In genomic region chrX:24498975-24499374, GRCh38 we compare ENCODE assay signal across 8 cellular contexts. TPM values are rescaled to one million over a fixed set of nuclear protein-coding genes. Genes with fewer than 3 reads are reported as not detected.
DNase-seq lines count a peak whose midpoint lies in the region; ATAC-seq and TF ChIP-seq lines count a peak whose summit lies in the region.

No MANE protein-coding gene starts in this region.

- H3K9ac ChIP-seq in neural cell (ENCODE audit: low read length) = no peak overlapping the region

- intact Hi-C loops in Calu3 (cut with micrococcal nuclease; ENCODE audit: unreplicated experiment) = loop anchor here (1.0 to 2.0 kb wide), 2 partner anchors 103 to 240 kb away; no protein-coding TSS in a partner anchor

- TF ChIP-seq EP300 in neural cell (conservative IDR thresholded peaks at IDR 0.05; ENCODE audit: poor library complexity, severe bottlenecking) = no peak

- peak; percentile 75 for ATAC-seq in GM18511 (IDR thresholded peaks at IDR 0.05; ENCODE audit: unreplicated experiment)
- ATAC-seq in central memory CD8-positive, alpha-beta T cell (replicated peaks; ENCODE audit: extremely low read depth, poor library complexity, severe bottlenecking) = peak; percentile 95

- H3K4me2 ChIP-seq in neural cell (ENCODE audit: low read length) = no peak overlapping the region

- H3K9me3 Mint-ChIP-seq in central memory CD8-positive, alpha-beta T cell = no peaks in the 10 kb centered on the region
- H3K9me3 Mint-ChIP-seq in Calu3 (ENCODE audit: low read depth, unreplicated experiment) = no peaks in the 10 kb centered on the region

- peak overlapping the region; percentile 62 for H3K27ac Mint-ChIP-seq in central memory CD8-positive, alpha-beta T cell (ENCODE audit: low read depth)
- no peak overlapping the region for H3K27ac Mint-ChIP-seq in Calu3 (ENCODE audit: unreplicated experiment)

- no peak overlapping the region for H2AFZ ChIP-seq in neural cell (ENCODE audit: low read depth, low read length)

- H3F3A ChIP-seq in neural cell (ENCODE audit: insufficient read depth, low read length, poor library complexity, severe bottlenecking) = no peaks in the 10 kb centered on the region

- H3K36me3 ChIP-seq in BE2C (no peaks in the 10 kb centered on the region), neural cell (ENCODE audit: insufficient read depth, low read length) (no peaks in the 10 kb centered on the region)

- H4K20me1 ChIP-seq in neural cell (ENCODE audit: insufficient read depth) = no peaks in the 10 kb centered on the region

- no peaks in the 10 kb centered on the region for H3K27me3 ChIP-seq in BE2C
- H3K27me3 ChIP-seq in neural cell (ENCODE audit: insufficient read depth, low read depth, low read length) = no peaks in the 10 kb centered on the region

- H3K4me1 Mint-ChIP-seq in central memory CD8-positive, alpha-beta T cell = peaks cover 7% of the 10 kb centered on the region
- peaks cover 4% of the 10 kb centered on the region for H3K4me1 Mint-ChIP-seq in Calu3 (ENCODE audit: low read depth, unreplicated experiment)

- H3K27ac ChIP-seq in neural cell (ENCODE audit: low read length) = no peak overlapping the region
- no peak overlapping the region for H3K27ac ChIP-seq in caudate nucleus (ENCODE audit: low read depth, low read length)

- H3K4me3 Mint-ChIP-seq in central memory CD8-positive, alpha-beta T cell = peak overlapping the region; percentile 18
- H3K4me3 Mint-ChIP-seq in Calu3 (ENCODE audit: low read depth, unreplicated experiment) = no peak overlapping the region

- H3K27me3 Mint-ChIP-seq in central memory CD8-positive, alpha-beta T cell = no peaks in the 10 kb centered on the region
- no peaks in the 10 kb centered on the region for H3K27me3 Mint-ChIP-seq in Calu3 (ENCODE audit: unreplicated experiment)

- H3K36me3 Mint-ChIP-seq in central memory CD8-positive, alpha-beta T cell (ENCODE audit: insufficient read depth) = peaks cover 12% of the 10 kb centered on the region
- H3K36me3 Mint-ChIP-seq in Calu3 (ENCODE audit: insufficient read depth, unreplicated experiment) = no peaks in the 10 kb centered on the region

- DNase-seq in BE2C = no peak
- peak; percentile 33 for DNase-seq in NCI-H1694 treated with DMSO at 0.1 percent for 48 hours (lab: John Stamatoyannopoulos, UW)
- DNase-seq in central memory CD8-positive, alpha-beta T cell (ENCODE audit: low spot score in 2 of 2) = no peak
- DNase-seq in Calu3 = no peak
- no peak for DNase-seq in GM19240 (ENCODE audit: insufficient read length, low spot score)
- DNase-seq in caudate nucleus (lab: John Stamatoyannopoulos, UW) = no peak

- no TSS peak for BruUV-seq in Calu3 (replicated peaks; lab: Mats Ljungman, UMichigan)

- H3K4me3 ChIP-seq in BE2C (ENCODE audit: low read depth, low read length) (no peak overlapping the region), neural cell (ENCODE audit: low read length) (no peak overlapping the region)

- CTCF ChIA-PET in Calu3 (lab: Charles Lee) = interaction anchor here (1.0 to 3.5 kb wide), 5 partner anchors 34 to 239 kb away, joined by 4 to 57 read pairs (median 5); partner anchors contain the start of gene PDK3

- no peaks in the 10 kb centered on the region for H3K79me2 ChIP-seq in neural cell (replicated peaks; ENCODE audit: insufficient read depth, low read length)

- no peaks in the 10 kb centered on the region; the same call in 1 of the 2 replicates for H3K4me1 ChIP-seq in BE2C

- peak; percentile 60 for TF ChIP-seq RAD21 in neural cell (conservative IDR thresholded peaks at IDR 0.05)

- H3K9me3 ChIP-seq in BE2C (no peaks in the 10 kb centered on the region), neural cell (ENCODE audit: low read length) (no peaks in the 10 kb centered on the region)

- TF ChIP-seq CTCF in BE2C (IDR thresholded peaks at IDR 0.05; ENCODE audit: low read depth, low read length) = peak; percentile 46; the same call in 1 of the 2 replicates
- TF ChIP-seq CTCF in neural cell (IDR thresholded peaks at IDR 0.05; ENCODE audit: poor library complexity, severe bottlenecking) = peak; percentile 60
- no peak for TF ChIP-seq CTCF in Calu3 (IDR thresholded peaks at IDR 0.05; ENCODE audit: unreplicated experiment)

- H3K9me2 ChIP-seq in neural cell (ENCODE audit: insufficient read depth, low read length) = no peaks in the 10 kb centered on the region

TF ChIP-seq in neural cell, 6 proteins besides CTCF, POLR2A, EP300 and RAD21:
- peak; percentile 71 for TF ChIP-seq SMC3 (conservative IDR thresholded peaks at IDR 0.05; ENCODE audit: poor library complexity)
- TF ChIP-seq POLR2AphosphoS5 (IDR thresholded peaks at IDR 0.05) = no peak

RNA-seq across cellular contexts. Expression of gene PDK3, which starts 33.9 kb away (rescaled TPM):
- polyA plus RNA-seq in BE2C (2012; ENCODE audit: insufficient read depth, insufficient read length, low read depth) = 2.1 TPM
- 2.1 and 2.9 TPM in 2 replicates for polyA plus RNA-seq in neural cell
- 13.5 and 20.0 TPM in 2 replicates for polyA minus RNA-seq in neural cell
- 10.7 and 13.7 TPM in 2 replicates for total RNA-seq in Calu3 (2022)
